Comparison of ENCODE assay signal across 1 cellular context in genomic region chr5:135457424-135458071, GRCh38.
TF ChIP-seq lines count a peak whose summit lies in the region.

No MANE protein-coding gene starts in this region.

TF ChIP-seq in K562, 482 proteins besides CTCF, POLR2A, EP300 and RAD21 (continued from another document):
- TF ChIP-seq VEZF1 (CRISPR knock-in tag; IDR thresholded peaks at IDR 0.05): peak; percentile 12; the same call in 1 of the 2 replicates
